17 cellular contexts compared by ENCODE assay signal in the genomic region with DNA sequence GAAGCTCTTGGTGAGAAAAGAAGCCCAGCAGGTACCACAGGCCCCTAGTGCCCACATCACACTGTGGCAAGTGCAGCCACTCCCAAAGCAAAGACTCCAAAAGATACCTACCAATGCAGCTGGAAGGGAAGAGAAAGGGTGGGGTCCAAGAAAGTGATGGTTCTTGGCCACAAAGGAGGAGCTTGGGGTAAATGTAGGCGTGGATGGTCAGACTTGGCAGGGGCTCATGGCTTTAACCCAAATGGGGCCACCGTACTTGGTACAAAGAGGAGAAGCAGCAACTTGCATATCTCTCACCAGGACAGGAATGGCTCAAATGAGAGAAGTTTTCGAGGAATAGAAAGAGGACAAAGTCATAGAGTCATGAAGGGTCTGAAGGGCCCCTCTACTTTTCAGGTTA. TPM values are rescaled to one million over a fixed set of nuclear protein-coding genes. Genes with fewer than 3 reads are reported as not detected.
DNase-seq lines count a peak whose midpoint lies in the region; ATAC-seq and FAIRE-seq lines count a peak whose summit lies in the region.
"Had no signal": no experiment of that assay in that cellular context is flagged by ENCODE, and none has a peak within 500 bp of the region (broad histone marks: within the 10 kb centered on the region; RNA-seq: fewer than 3 reads in every experiment).

No MANE protein-coding gene starts in this region.

- H3K27ac ChIP-seq in caudate nucleus (ENCODE audit: low read depth, low read length): peak overlapping the region; percentile 99
- H3K27ac ChIP-seq in SJCRH30: no peak overlapping the region
- no peak overlapping the region for H3K27ac ChIP-seq in small intestine (ENCODE audit: low read depth in 1 of 2, low read length in 1 of 2)
- H3K27ac ChIP-seq: pancreas, vagina had no signal

- peak overlapping the region; percentile 63 for H3K27ac Mint-ChIP-seq in stimulated activated naive CD8-positive, alpha-beta T cell treated with anti-CD3 and anti-CD28 coated beads, Interleukin-15, Interleukin-2, amounts not matched to agents 100 ng/mL and 50 ng/mL, for 24 hours
- H3K27ac Mint-ChIP-seq in naive thymus-derived CD8-positive, alpha-beta T cell: peak overlapping the region; percentile 55 to 89 (median 80)

- DNase-seq in stimulated activated naive CD8-positive, alpha-beta T cell treated with anti-CD3 and anti-CD28 coated beads, Interleukin-15, Interleukin-2, amounts not matched to agents 100 U/mL and 50 U/mL, for 24 hours: no peak
- DNase-seq in caudate nucleus (lab: John Stamatoyannopoulos, UW): no peak
- DNase-seq in naive thymus-derived CD8-positive, alpha-beta T cell: no peak
- no peak for DNase-seq in SJCRH30
- no peak for DNase-seq in hepatic stellate cell (ENCODE audit: low spot score)
- no peak for DNase-seq in small intestine
- DNase-seq: amniotic stem cell; BE2C; effector CD8-positive, alpha-beta T cell; KG1; NCI-H1417 treated with DMSO at 0.1 percent for 48 hours; PC-3 had no signal

- H3K4me3 Mint-ChIP-seq in stimulated activated naive CD8-positive, alpha-beta T cell treated with anti-CD3 and anti-CD28 coated beads, Interleukin-15, Interleukin-2, amounts not matched to agents 100 ng/mL and 50 ng/mL, for 24 hours: peak overlapping the region; percentile 28
- peak overlapping the region in 3 of 10 donors; percentile 1 to 28 (median 18) for H3K4me3 Mint-ChIP-seq in naive thymus-derived CD8-positive, alpha-beta T cell

- no peak for ATAC-seq in stimulated activated naive CD8-positive, alpha-beta T cell treated with anti-CD3 and anti-CD28 coated beads, Interleukin-15, Interleukin-2, amounts not matched to agents 100 U/mL and 50 U/mL, for 24 hours
- ATAC-seq in naive thymus-derived CD8-positive, alpha-beta T cell: no peak
- no peak for ATAC-seq in GM21825 (IDR thresholded peaks at IDR 0.05; ENCODE audit: unreplicated experiment)
- ATAC-seq: pancreas, PC-3 had no signal

- H3K4me1 Mint-ChIP-seq in stimulated activated naive CD8-positive, alpha-beta T cell treated with anti-CD3 and anti-CD28 coated beads, Interleukin-15, Interleukin-2, amounts not matched to agents 100 ng/mL and 50 ng/mL, for 24 hours (ENCODE audit: low read depth): peaks cover 40% of the 10 kb centered on the region
- H3K4me1 Mint-ChIP-seq in naive thymus-derived CD8-positive, alpha-beta T cell: peaks cover 21 to 47% (median 44%) of the 10 kb centered on the region in 4 donors

- H3K4me3 ChIP-seq in SJCRH30 (no peak overlapping the region), small intestine (ENCODE audit: low read depth in 1 of 2, low read length in 2 of 2) (no peak overlapping the region)
- H3K4me3 ChIP-seq: pancreas, vagina had no signal

- FAIRE-seq in small intestine (lab: Jason Lieb, UNC): no peak
- FAIRE-seq: pancreas had no signal

- no peaks in the 10 kb centered on the region for H3K4me1 ChIP-seq in SJCRH30
- H3K4me1 ChIP-seq in small intestine (ENCODE audit: control insufficient read depth in 2 of 2, insufficient read depth in 1 of 2, low read depth in 1 of 2, low read length in 1 of 2): peaks cover 0 to 14% of the 10 kb centered on the region in 2 donors

- H3K9me3 Mint-ChIP-seq in stimulated activated naive CD8-positive, alpha-beta T cell treated with anti-CD3 and anti-CD28 coated beads, Interleukin-15, Interleukin-2, amounts not matched to agents 100 ng/mL and 50 ng/mL, for 24 hours: no peaks in the 10 kb centered on the region
- H3K9me3 Mint-ChIP-seq in naive thymus-derived CD8-positive, alpha-beta T cell: no peaks in the 10 kb centered on the region

- H3K36me3 ChIP-seq in SJCRH30 (peaks cover 23% of the 10 kb centered on the region), small intestine (ENCODE audit: control insufficient read depth in 2 of 2, insufficient read depth in 2 of 2, low read length in 2 of 2) (peaks cover 21 to 26% of the 10 kb centered on the region in 2 donors)
- H3K36me3 ChIP-seq: BE2C had no signal

- no peaks in the 10 kb centered on the region for H3K9me3 ChIP-seq in SJCRH30 (replicated peaks)
- no peaks in the 10 kb centered on the region for H3K9me3 ChIP-seq in small intestine (ENCODE audit: control insufficient read depth, low read depth)
- H3K9me3 ChIP-seq: BE2C, pancreas, vagina had no signal

- H3K27me3 Mint-ChIP-seq in stimulated activated naive CD8-positive, alpha-beta T cell treated with anti-CD3 and anti-CD28 coated beads, Interleukin-15, Interleukin-2, amounts not matched to agents 100 ng/mL and 50 ng/mL, for 24 hours: no peaks in the 10 kb centered on the region
- no peaks in the 10 kb centered on the region for H3K27me3 Mint-ChIP-seq in naive thymus-derived CD8-positive, alpha-beta T cell

- 56 to 65% (median 60%) methylated on average over 3 of the region's 3 CpGs for WGBS in small intestine, 3 donors

- H3K27me3 ChIP-seq in SJCRH30: no peaks in the 10 kb centered on the region
- H3K27me3 ChIP-seq in small intestine (ENCODE audit: control insufficient read depth in 2 of 2, insufficient read depth in 2 of 2, low read length in 2 of 2): no peaks in the 10 kb centered on the region
- H3K27me3 ChIP-seq: BE2C, pancreas, vagina had no signal

- POLR2A ChIA-PET in naive thymus-derived CD8-positive, alpha-beta T cell (lab: Charles Lee): interaction anchor here (0.6 to 38.5 kb wide), 5 partner anchors 43 to 825 kb away, joined by 3 to 1068 read pairs (median 3); partner anchors contain the start of genes RELA and SIPA1

- peaks cover 38% of the 10 kb centered on the region for H3K36me3 Mint-ChIP-seq in stimulated activated naive CD8-positive, alpha-beta T cell treated with anti-CD3 and anti-CD28 coated beads, Interleukin-15, Interleukin-2, amounts not matched to agents 100 ng/mL and 50 ng/mL, for 24 hours (ENCODE audit: low read depth)
- H3K36me3 Mint-ChIP-seq in naive thymus-derived CD8-positive, alpha-beta T cell: peaks cover 0 to 50% (median 6%) of the 10 kb centered on the region in 3 donors

RNA-seq across cellular contexts. Expression of gene MAP3K11, which starts 4.8 kb away (rescaled TPM):
- total RNA-seq in naive thymus-derived CD8-positive, alpha-beta T cell: 10 to 100 TPM; 61.6 to 66.3 TPM
- polyA plus RNA-seq in naive thymus-derived CD8-positive, alpha-beta T cell: 10 to 100 TPM in 2 of 3 donors, 1 to 10 TPM in 1; 8.7 to 20.5 (median 12.7) TPM
- 20.5 and 24.3 TPM in 2 replicates for total RNA-seq in SJCRH30 (2014; rRNA removed; shearing (Covaris generic))
- polyA plus RNA-seq in small intestine: 100 to 1,000 TPM in 2 of 3 donors, 10 to 100 TPM in 1; 66.4 to 180 (median 175) TPM

RNA-seq across cellular contexts. Expression of gene PCNX3, which starts 6.3 kb away (rescaled TPM):
- total RNA-seq in naive thymus-derived CD8-positive, alpha-beta T cell: 10 to 100 TPM; 57.4 to 64.2 TPM
- polyA plus RNA-seq in naive thymus-derived CD8-positive, alpha-beta T cell: 1 to 10 TPM in 2 of 3 donors, under 1 TPM in 1; 0.96 to 6.5 (median 2.2) TPM
- 24.3 and 27.1 TPM in 2 replicates for total RNA-seq in SJCRH30 (2014; rRNA removed; shearing (Covaris generic))
- 10 to 100 TPM; 12.7 to 25.7 (median 18.6) TPM for polyA plus RNA-seq in small intestine

RNA-seq across cellular contexts. Expression of gene KCNK7, which starts 13.6 kb away (rescaled TPM):
- total RNA-seq in naive thymus-derived CD8-positive, alpha-beta T cell: 1 to 10 TPM; 2.4 to 5.0 TPM
- polyA plus RNA-seq in naive thymus-derived CD8-positive, alpha-beta T cell: under 1 TPM in 1 of 3 donors, not detected in 2; 0.34 TPM
- total RNA-seq in SJCRH30 (2014; rRNA removed; shearing (Covaris generic)): 0.28 TPM in 1 of 2 replicates, not detected in the other
- polyA plus RNA-seq in small intestine: 10 to 100 TPM in 1 of 3 donors, under 1 TPM in 1, not detected in 1; 0.84 to 31.1 TPM
- total RNA-seq: NCI-H460 had no signal

RNA-seq across cellular contexts. Expression of gene SIPA1, which starts 28.7 kb away (rescaled TPM):
- total RNA-seq in naive thymus-derived CD8-positive, alpha-beta T cell: 100 to 1,000 TPM; 155 to 157 TPM
- polyA plus RNA-seq in naive thymus-derived CD8-positive, alpha-beta T cell: 100 to 1,000 TPM; 118 to 238 (median 140) TPM
- 2.8 and 2.9 TPM in 2 replicates for total RNA-seq in SJCRH30 (2014; rRNA removed; shearing (Covaris generic))
- polyA plus RNA-seq in small intestine: 10 to 100 TPM; 21.7 to 45.2 (median 41.1) TPM

RNA-seq across cellular contexts. Expression of gene EHBP1L1, which starts 33.4 kb away (rescaled TPM):
- 100 to 1,000 TPM; 101 to 108 TPM for total RNA-seq in naive thymus-derived CD8-positive, alpha-beta T cell
- polyA plus RNA-seq in naive thymus-derived CD8-positive, alpha-beta T cell: 10 to 100 TPM; 10.8 to 19.8 (median 11.5) TPM
- total RNA-seq in SJCRH30 (2014; rRNA removed; shearing (Covaris generic)): 16.8 and 18.5 TPM in 2 replicates
- polyA plus RNA-seq in small intestine: 100 to 1,000 TPM in 1 of 3 donors, 10 to 100 TPM in 2; 36.1 to 131 (median 68.4) TPM
